In genomic region chr16:48963901-48964615, GRCh38 we compare ENCODE assay signal across 15 cellular contexts.
DNase-seq lines count a peak whose midpoint lies in the region; ATAC-seq and TF ChIP-seq lines count a peak whose summit lies in the region.
"Had no signal": no experiment of that assay in that cellular context is flagged by ENCODE, and none has a peak within 500 bp of the region (broad histone marks: within the 10 kb centered on the region; RNA-seq: fewer than 3 reads in every experiment).

No MANE protein-coding gene starts in this region.

- H3K27ac ChIP-seq in breast epithelium (no peak overlapping the region), foreskin keratinocyte (peak overlapping the region; percentile 4), vagina (peak overlapping the region; percentile 68), right atrium auricular region (no peak overlapping the region)
- H3K27ac ChIP-seq: 22Rv1 had no signal

- H3K36me3 ChIP-seq in breast epithelium, result no peaks in the 10 kb centered on the region
- H3K36me3 ChIP-seq in vagina, result no peaks in the 10 kb centered on the region
- H3K36me3 ChIP-seq in right atrium auricular region, result no peaks in the 10 kb centered on the region

- peaks cover 7% of the 10 kb centered on the region for H3K36me3 Mint-ChIP-seq in MCF 10A (ENCODE audit: insufficient read depth, unreplicated experiment)
- H3K36me3 Mint-ChIP-seq in activated naive CD8-positive, alpha-beta T cell treated with anti-CD3 and anti-CD28 coated beads, Interleukin-2, amount 50 U/mL, for 24 hours (ENCODE audit: low read depth), result no peaks in the 10 kb centered on the region
- H3K36me3 Mint-ChIP-seq: T-cell had no signal

- H3K9me3 ChIP-seq in breast epithelium (no peaks in the 10 kb centered on the region), vagina (no peaks in the 10 kb centered on the region), right atrium auricular region (no peaks in the 10 kb centered on the region)

- no peaks in the 10 kb centered on the region for H3K27me3 Mint-ChIP-seq in MCF 10A (ENCODE audit: insufficient read depth, unreplicated experiment)
- no peaks in the 10 kb centered on the region for H3K27me3 Mint-ChIP-seq in activated naive CD8-positive, alpha-beta T cell treated with anti-CD3 and anti-CD28 coated beads, Interleukin-2, amount 50 U/mL, for 24 hours
- H3K27me3 Mint-ChIP-seq: T-cell had no signal

- H3K27ac Mint-ChIP-seq in MCF 10A (ENCODE audit: low read depth, unreplicated experiment), result peak overlapping the region; percentile 70
- H3K27ac Mint-ChIP-seq in activated naive CD8-positive, alpha-beta T cell treated with anti-CD3 and anti-CD28 coated beads, Interleukin-2, amount 50 U/mL, for 24 hours, result no peak overlapping the region
- H3K27ac Mint-ChIP-seq: T-cell had no signal

- CTCF ChIA-PET in MCF 10A (lab: Yijun Ruan, JAX), result interaction anchor here (0.6 kb wide), 1 partner anchor 26 kb away, joined by 3 read pairs; no protein-coding TSS in a partner anchor

- no TSS peak for BruUV-seq in MCF 10A (replicated peaks; lab: Mats Ljungman, UMichigan)

- H3K4me1 ChIP-seq in breast epithelium (no peaks in the 10 kb centered on the region), foreskin keratinocyte (peaks cover 46% of the 10 kb centered on the region), vagina (peaks cover 19% of the 10 kb centered on the region), right atrium auricular region (no peaks in the 10 kb centered on the region)

- DNase-seq in MCF 10A (ENCODE audit: unreplicated experiment) (peak; percentile 45), breast epithelium (ENCODE audit: low spot score in 2 of 2) (no peak), T1000 (lab: John Stamatoyannopoulos, UW) (peak; percentile 43), foreskin keratinocyte (peak; percentile 96 to 98), vagina (ENCODE audit: extremely low spot score in 2 of 2) (no peak), NCI-H2196 (lab: John Stamatoyannopoulos, UW; ENCODE audit: unreplicated experiment) (no peak), right atrium auricular region (ENCODE audit: low spot score) (no peak)
- no peak for DNase-seq in activated naive CD8-positive, alpha-beta T cell treated with anti-CD3 and anti-CD28 coated beads, Interleukin-2, amount 50 U/mL, for 24 hours
- DNase-seq: activated CD4-positive, alpha-beta T cell treated with anti-CD3 and anti-CD28 coated beads, Interleukin-2, amount 50 U/mL, for 1 hour; activated naive CD4-positive, alpha-beta T cell treated with Interleukin-2 at 50 U/mL for 16 hours; dermis blood vessel endothelial cell; NCI-H1436 treated with DMSO at 0.1 percent for 48 hours; NCI-H774; T-cell had no signal

- H3K9me3 Mint-ChIP-seq in MCF 10A (ENCODE audit: unreplicated experiment), result no peaks in the 10 kb centered on the region
- H3K9me3 Mint-ChIP-seq in activated naive CD8-positive, alpha-beta T cell treated with anti-CD3 and anti-CD28 coated beads, Interleukin-2, amount 50 U/mL, for 24 hours, result no peaks in the 10 kb centered on the region

- H3K4me3 Mint-ChIP-seq in MCF 10A (ENCODE audit: unreplicated experiment), result peak overlapping the region; percentile 21
- H3K4me3 Mint-ChIP-seq in activated naive CD8-positive, alpha-beta T cell treated with anti-CD3 and anti-CD28 coated beads, Interleukin-2, amount 50 U/mL, for 24 hours, result no peak overlapping the region
- H3K4me3 Mint-ChIP-seq: T-cell had no signal

- ATAC-seq in foreskin keratinocyte, result peak; percentile 89
- no peak for ATAC-seq in activated naive CD8-positive, alpha-beta T cell treated with anti-CD3 and anti-CD28 coated beads, Interleukin-2, amount 50 U/mL, for 24 hours
- ATAC-seq: T-cell had no signal

- POLR2A ChIA-PET in MCF 10A (lab: Yijun Ruan, JAX), result no interaction called here

- H3K4me3 ChIP-seq in breast epithelium (no peak overlapping the region), vagina (no peak overlapping the region), right atrium auricular region (no peak overlapping the region)

- intact Hi-C loops in MCF 10A (cut with micrococcal nuclease), result no loop called here
- intact Hi-C loops in breast epithelium (cut with DNase I; ENCODE audit: low total_unique reads), result loop anchor here (1.0 kb wide), 1 partner anchor 10 kb away; no protein-coding TSS in a partner anchor
- intact Hi-C loops in vagina (cut with DNase I), result no loop called here

- no peak for TF ChIP-seq CTCF in MCF 10A (IDR thresholded peaks at IDR 0.05; ENCODE audit: unreplicated experiment)
- TF ChIP-seq CTCF in breast epithelium (IDR thresholded peaks at IDR 0.05), result no peak
- TF ChIP-seq CTCF in foreskin keratinocyte (conservative IDR thresholded peaks at IDR 0.05), result no peak
- no peak for TF ChIP-seq CTCF in vagina (IDR thresholded peaks at IDR 0.05)
- TF ChIP-seq CTCF in right atrium auricular region (IDR thresholded peaks at IDR 0.05), result no peak

- TF ChIP-seq POLR2A in breast epithelium (IDR thresholded peaks at IDR 0.05) (no peak), vagina (IDR thresholded peaks at IDR 0.05) (no peak)

- no peaks in the 10 kb centered on the region for H3K27me3 ChIP-seq in breast epithelium
- no peaks in the 10 kb centered on the region for H3K27me3 ChIP-seq in foreskin keratinocyte
- H3K27me3 ChIP-seq in vagina, result no peaks in the 10 kb centered on the region
- H3K27me3 ChIP-seq in right atrium auricular region, result no peaks in the 10 kb centered on the region

- peaks cover 52% of the 10 kb centered on the region for H3K4me1 Mint-ChIP-seq in MCF 10A (ENCODE audit: insufficient read depth, unreplicated experiment)
- no peaks in the 10 kb centered on the region for H3K4me1 Mint-ChIP-seq in activated naive CD8-positive, alpha-beta T cell treated with anti-CD3 and anti-CD28 coated beads, Interleukin-2, amount 50 U/mL, for 24 hours
- H3K4me1 Mint-ChIP-seq: T-cell had no signal

Comparison
In these comparisons a context has a peak if more than half of its experiments do, and no peak if none do; other contexts are left out.
1. DNase-seq: peak in MCF 10A (single experiment), T1000 (single experiment) and foreskin keratinocyte (2 of 2); none in breast epithelium (0 of 2), vagina (0 of 2), NCI-H2196 (single experiment), activated naive CD8-positive, alpha-beta T cell treated with anti-CD3 and anti-CD28 coated beads, Interleukin-2, amount 50 U/mL, for 24 hours (single experiment) and right atrium auricular region (single experiment).
2. H3K27ac ChIP-seq: peak in foreskin keratinocyte (single experiment) and vagina (single experiment); none in breast epithelium (0 of 2) and right atrium auricular region (0 of 2).